Comparison of ENCODE assay signal across 20 cellular contexts in the genomic region with DNA sequence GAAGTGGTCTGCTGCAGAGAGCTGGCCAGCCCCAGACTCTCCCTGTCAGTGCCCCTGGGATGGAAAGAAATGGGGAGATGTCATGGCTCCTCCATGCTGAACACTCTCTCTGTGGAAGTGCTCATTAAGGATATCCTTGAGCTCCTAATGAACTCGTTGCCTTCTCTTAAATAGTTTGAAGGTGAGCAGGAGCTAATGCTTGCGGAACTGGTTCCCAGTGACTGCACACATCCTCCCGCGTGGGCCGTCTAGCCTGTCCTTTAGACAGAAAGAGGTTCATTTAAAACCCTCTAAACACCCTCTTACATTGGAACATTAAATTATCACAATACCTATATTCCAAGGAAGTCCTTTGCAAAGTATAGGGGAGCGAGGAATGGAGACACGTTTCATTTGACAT. TPM values are rescaled to one million over a fixed set of nuclear protein-coding genes. Genes with fewer than 3 reads are reported as not detected.
DNase-seq lines count a peak whose midpoint lies in the region; ATAC-seq, FAIRE-seq and TF ChIP-seq lines count a peak whose summit lies in the region.
"Had no signal": no experiment of that assay in that cellular context is flagged by ENCODE, and none has a peak within 500 bp of the region (broad histone marks: within the 10 kb centered on the region; RNA-seq: fewer than 3 reads in every experiment).

No MANE protein-coding gene starts in this region.

- H3K4me3 ChIP-seq in K562 (no peak overlapping the region), epithelial cell of esophagus (ENCODE audit: low read length) (no peak overlapping the region), smooth muscle cell (no peak overlapping the region)

- no peaks in the 10 kb centered on the region for H3F3A ChIP-seq in smooth muscle cell (ENCODE audit: low read depth)

- WGBS in K562 (ENCODE audit: insufficient coverage, low coverage, missing lambda C conversion rate) = 59% methylated on average over 7 of the region's 7 CpGs
- WGBS in smooth muscle cell (ENCODE audit: low lambda C conversion rate) = 59% methylated on average over 7 of the region's 7 CpGs

- in situ Hi-C loops in K562 (cut with MboI) = no loop called here

- H3K4me2 ChIP-seq in K562 (ENCODE audit: insufficient read depth, low read length) (no peak overlapping the region), smooth muscle cell (no peak overlapping the region)

- no peak for TF ChIP-seq RAD21 in K562 (CRISPR knock-in tag; conservative IDR thresholded peaks at IDR 0.05 in 1 of 2, IDR thresholded peaks at IDR 0.05 in 1 of 2)

- TF ChIP-seq EP300 in K562 (IDR thresholded peaks at IDR 0.05; ENCODE audit: low read length) = no peak

- no peak overlapping the region for H3K27ac ChIP-seq in K562 (ENCODE audit: extremely low read depth, low read depth, low read length)
- H3K27ac ChIP-seq in smooth muscle cell (ENCODE audit: low read depth) = no peak overlapping the region

- H3K4me1 Mint-ChIP-seq in CD14-positive monocyte = peaks cover 4% of the 10 kb centered on the region
- H3K4me1 Mint-ChIP-seq: CD4-positive, CD25-positive, alpha-beta regulatory T cell had no signal

- POLR2A ChIA-PET in K562 (lab: Yijun Ruan, JAX) = interaction anchor here (1.1 kb wide), 1 partner anchor 301 kb away, joined by 3 read pairs; no protein-coding TSS in a partner anchor

- H3K27me3 Mint-ChIP-seq in CD14-positive monocyte (ENCODE audit: low read depth in 3 of 3) = peaks cover 6 to 11% (median 7%) of the 10 kb centered on the region in 3 donors

- CTCF ChIA-PET in K562 (lab: Yijun Ruan, JAX; ENCODE audit: low intra/inter-chr PET ratio) = no interaction called here

- H3K79me2 ChIP-seq in K562 (ENCODE audit: control insufficient read depth, insufficient read depth, low read length) = no peaks in the 10 kb centered on the region
- H3K79me2 ChIP-seq in smooth muscle cell (ENCODE audit: low read depth) = no peaks in the 10 kb centered on the region

- no peak overlapping the region for H3K4me3 Mint-ChIP-seq in CD14-positive monocyte
- H3K4me3 Mint-ChIP-seq: CD4-positive, CD25-positive, alpha-beta regulatory T cell; CD8-positive, alpha-beta T cell; H9 had no signal

- no peak for TF ChIP-seq POLR2A in K562 (conservative IDR thresholded peaks at IDR 0.05)

- no peaks in the 10 kb centered on the region for H3K36me3 ChIP-seq in K562 (ENCODE audit: control insufficient read depth, insufficient read depth, low read length)
- no peaks in the 10 kb centered on the region for H3K36me3 ChIP-seq in smooth muscle cell (ENCODE audit: low read depth)

- no peak for FAIRE-seq in K562 (lab: Jason Lieb, UNC)
- FAIRE-seq: G401.6, GM12892 had no signal

- peaks cover 0 to 12% (median 2%) of the 10 kb centered on the region in 7 donors for H3K9me3 Mint-ChIP-seq in CD14-positive monocyte

- H3K9me3 ChIP-seq in K562 (replicated peaks; ENCODE audit: control insufficient read depth, insufficient read depth, low read depth, low read length) (peaks cover 15% of the 10 kb centered on the region), smooth muscle cell (replicated peaks; ENCODE audit: low read depth) (no peaks in the 10 kb centered on the region)

- H3K27me3 ChIP-seq in K562 (ENCODE audit: control insufficient read depth in 2 of 2, insufficient read depth in 2 of 2, low read length in 2 of 2) = no peaks in the 10 kb centered on the region
- no peaks in the 10 kb centered on the region for H3K27me3 ChIP-seq in smooth muscle cell (ENCODE audit: low read depth)

- no peaks in the 10 kb centered on the region for H3K9me1 ChIP-seq in K562 (ENCODE audit: control insufficient read depth, insufficient read depth, low read length)

- H3K9ac ChIP-seq in K562 (ENCODE audit: insufficient read depth in 1 of 2, low read depth in 2 of 2, low read length in 2 of 2) (no peak overlapping the region; a peak in 1 of 4 replicates), smooth muscle cell (ENCODE audit: low read depth) (no peak overlapping the region)

- H2AFZ ChIP-seq in K562 (ENCODE audit: low read depth, low read length) = peak overlapping the region; percentile 53
- H2AFZ ChIP-seq in smooth muscle cell (ENCODE audit: low read depth) = peak overlapping the region; percentile 4

- no peak overlapping the region for H3K27ac Mint-ChIP-seq in CD14-positive monocyte
- H3K27ac Mint-ChIP-seq: CD4-positive, CD25-positive, alpha-beta regulatory T cell; CD8-positive, alpha-beta T cell had no signal

- TF ChIP-seq CTCF in K562 (IDR thresholded peaks at IDR 0.05 in 2 of 3, conservative IDR thresholded peaks at IDR 0.05 in 1 of 3; ENCODE audit: insufficient read depth in 2 of 3, low read depth in 1 of 3, low read length in 3 of 3) = no peak
- TF ChIP-seq CTCF in epithelial cell of esophagus (IDR thresholded peaks at IDR 0.05; ENCODE audit: insufficient read depth, low read depth, low read length, missing control alignments) = no peak
- no peak for TF ChIP-seq CTCF in smooth muscle cell (IDR thresholded peaks at IDR 0.05; ENCODE audit: borderline replicate concordance, insufficient read depth, poor library complexity, severe bottlenecking)
- TF ChIP-seq CTCF in CD14-positive monocyte (IDR thresholded peaks at IDR 0.05) = no peak

- no peaks in the 10 kb centered on the region for H4K20me1 ChIP-seq in K562 (replicated peaks; ENCODE audit: control insufficient read depth, insufficient read depth, low read length)
- no peaks in the 10 kb centered on the region for H4K20me1 ChIP-seq in smooth muscle cell (ENCODE audit: low read depth)

- H3K36me3 Mint-ChIP-seq in CD14-positive monocyte = no peaks in the 10 kb centered on the region
- H3K36me3 Mint-ChIP-seq: CD4-positive, CD25-positive, alpha-beta regulatory T cell; CD8-positive, alpha-beta T cell had no signal

- no peak for DNase-seq in K562 (ENCODE audit: extremely low read depth in 1 of 4, low spot score in 3 of 4)
- peak; percentile 64 for DNase-seq in epithelial cell of esophagus (ENCODE audit: low read depth)
- no peak for DNase-seq in smooth muscle cell (lab: John Stamatoyannopoulos, UW; ENCODE audit: unreplicated experiment)
- no peak for DNase-seq in CD14-positive monocyte (ENCODE audit: low spot score)
- no peak for DNase-seq in T1000 (lab: John Stamatoyannopoulos, UW)
- DNase-seq: C1 segment of cervical spinal cord; Caco-2; CD4-positive, CD25-positive, alpha-beta regulatory T cell; CD8-positive, alpha-beta T cell; DMS153; DND-41; H9 had no signal

- ATAC-seq in K562 (no peak; the same call in 2 of the 3 replicates), HG03565 (IDR thresholded peaks at IDR 0.05; ENCODE audit: unreplicated experiment) (no peak)
- ATAC-seq: CD8-positive, alpha-beta T cell; HCT116 had no signal

- BruUV-seq in K562 (replicated peaks; lab: Mats Ljungman, UMichigan) = no TSS peak

- H3K4me1 ChIP-seq in K562 (replicated peaks in 1 of 2; ENCODE audit: control insufficient read depth in 2 of 2, insufficient read depth in 2 of 2, low read length in 2 of 2) (no peaks in the 10 kb centered on the region; a peak in 2 of 5 replicates), smooth muscle cell (ENCODE audit: low read depth) (no peaks in the 10 kb centered on the region)

- intact Hi-C loops in K562 (cut with micrococcal nuclease) (no loop called here), CD14-positive monocyte (cut with micrococcal nuclease) (loop anchor here in 1 of 2 donors (10.0 kb wide), 1 partner anchor 199 kb away; the partner anchor contains the start of gene EXO1)

RNA-seq across cellular contexts. Expression of gene WDR64, which starts 5.9 kb away (rescaled TPM):
- 0.40 TPM in 1 of 2 replicates, not detected in the other for total RNA-seq in K562 (2011; cell fraction: chromatin; rRNA removed; ENCODE audit: low replicate concordance)
- total RNA-seq in K562 (2011; cell fraction: nucleolus; rRNA removed) = not detected in 2 replicates
- total RNA-seq in K562 (2011; cell fraction: nucleoplasm; rRNA removed) = not detected in 2 replicates
- total RNA-seq in K562 (2014; rRNA removed) (not detected in 2 replicates), K562 (2014; rRNA removed; fragmentation: Illumina TruSeq; extraction: Trizol) (0.06 and 0.29 TPM in 2 replicates), K562 (2015; rRNA removed; fragmentation: Illumina TruSeq; extraction: Trizol) (not detected in 2 replicates), K562 (2021) (not detected in 2 replicates), smooth muscle cell (not detected in 2 replicates)
- polyA plus RNA-seq in K562 (2011; rRNA removed) (not detected in 2 replicates), K562 (2014; fragmentation: Illumina TruSeq; extraction: Trizol) (0.06 and 0.08 TPM in 2 replicates), K562 (2014; fragmentation: Nextera tagmentation; extraction: Ambion mirVana) (under 1 TPM; 0.17 to 0.21 TPM), K562 (2014; rRNA removed) (not detected in 2 replicates), smooth muscle cell (0.44 TPM in 1 of 2 replicates, not detected in the other), CD14-positive monocyte (not detected)
- polyA plus RNA-seq in K562 (2011; cell fraction: cytosol; rRNA removed) = not detected in 2 replicates
- 0.04 TPM in 1 of 2 replicates, not detected in the other for polyA plus RNA-seq in K562 (2011; cell fraction: nucleus; rRNA removed)
- 0.07 and 0.25 TPM in 2 replicates for polyA plus RNA-seq in K562 (2012)
- polyA minus RNA-seq in K562 (2011; rRNA and poly(A)+ RNA removed) = not detected in 2 replicates
- not detected in 2 replicates for polyA minus RNA-seq in K562 (2011; cell fraction: cytosol; rRNA and poly(A)+ RNA removed)
- not detected in 2 replicates for polyA minus RNA-seq in K562 (2011; cell fraction: nucleus; rRNA and poly(A)+ RNA removed)
- total RNA-seq: A172; A673; Caco-2; CD4-positive, CD25-positive, alpha-beta regulatory T cell; H4; H9 had no signal
- polyA plus RNA-seq: BJ had no signal

RNA-seq across cellular contexts. Expression of gene CHML, which starts 6.0 kb away (rescaled TPM):
- total RNA-seq in K562 (2011; cell fraction: chromatin; rRNA removed; ENCODE audit: low replicate concordance) = 25.6 and 109 TPM in 2 replicates
- total RNA-seq in K562 (2011; cell fraction: nucleolus; rRNA removed) = 14.0 and 21.6 TPM in 2 replicates
- total RNA-seq in K562 (2011; cell fraction: nucleoplasm; rRNA removed) = 40.7 and 66.0 TPM in 2 replicates
- total RNA-seq in K562 (2014; rRNA removed) (48.5 and 54.5 TPM in 2 replicates), K562 (2014; rRNA removed; fragmentation: Illumina TruSeq; extraction: Trizol) (88.3 and 95.1 TPM in 2 replicates), K562 (2015; rRNA removed; fragmentation: Illumina TruSeq; extraction: Trizol) (57.4 and 63.9 TPM in 2 replicates), K562 (2021) (77.4 and 84.2 TPM in 2 replicates), smooth muscle cell (11.3 and 11.5 TPM in 2 replicates)
- polyA plus RNA-seq in K562 (2011; rRNA removed) (65.1 and 75.1 TPM in 2 replicates), K562 (2014; fragmentation: Illumina TruSeq; extraction: Trizol) (51.0 and 62.8 TPM in 2 replicates), K562 (2014; fragmentation: Nextera tagmentation; extraction: Ambion mirVana) (10 to 100 TPM; 13.0 to 15.9 TPM), K562 (2014; rRNA removed) (35.1 and 35.8 TPM in 2 replicates), smooth muscle cell (2.3 and 3.9 TPM in 2 replicates), CD14-positive monocyte (1 to 10 TPM; 3.4 TPM)
- polyA plus RNA-seq in K562 (2011; cell fraction: cytosol; rRNA removed) = 30.2 and 34.3 TPM in 2 replicates
- 43.7 and 65.6 TPM in 2 replicates for polyA plus RNA-seq in K562 (2011; cell fraction: nucleus; rRNA removed)
- polyA plus RNA-seq in K562 (2012) = 29.8 and 31.0 TPM in 2 replicates
- polyA minus RNA-seq in K562 (2011; rRNA and poly(A)+ RNA removed) = 171 and 184 TPM in 2 replicates
- polyA minus RNA-seq in K562 (2011; cell fraction: cytosol; rRNA and poly(A)+ RNA removed) = 58.6 and 74.0 TPM in 2 replicates
- 45.9 and 102 TPM in 2 replicates for polyA minus RNA-seq in K562 (2011; cell fraction: nucleus; rRNA and poly(A)+ RNA removed)

RNA-seq across cellular contexts. Expression of gene OPN3, which starts 6.0 kb away (rescaled TPM):
- 8.9 and 19.2 TPM in 2 replicates for total RNA-seq in K562 (2011; cell fraction: chromatin; rRNA removed; ENCODE audit: low replicate concordance)
- total RNA-seq in K562 (2011; cell fraction: nucleolus; rRNA removed) = 13.0 and 15.4 TPM in 2 replicates
- total RNA-seq in K562 (2011; cell fraction: nucleoplasm; rRNA removed) = 25.2 and 40.2 TPM in 2 replicates
- total RNA-seq in K562 (2014; rRNA removed) (19.3 and 24.3 TPM in 2 replicates), K562 (2014; rRNA removed; fragmentation: Illumina TruSeq; extraction: Trizol) (20.2 and 21.2 TPM in 2 replicates), K562 (2015; rRNA removed; fragmentation: Illumina TruSeq; extraction: Trizol) (17.0 and 17.7 TPM in 2 replicates), K562 (2021) (16.4 and 18.1 TPM in 2 replicates), smooth muscle cell (28.6 and 33.0 TPM in 2 replicates)
- polyA plus RNA-seq in K562 (2011; rRNA removed) (34.6 and 35.8 TPM in 2 replicates), K562 (2014; fragmentation: Illumina TruSeq; extraction: Trizol) (18.1 and 22.1 TPM in 2 replicates), K562 (2014; fragmentation: Nextera tagmentation; extraction: Ambion mirVana) (1 to 10 TPM; 4.2 to 6.3 TPM), K562 (2014; rRNA removed) (11.6 and 19.6 TPM in 2 replicates), smooth muscle cell (24.8 and 29.9 TPM in 2 replicates), CD14-positive monocyte (10 to 100 TPM; 55.2 to 56.1 TPM)
- polyA plus RNA-seq in K562 (2011; cell fraction: cytosol; rRNA removed) = 20.1 and 32.3 TPM in 2 replicates
- 6.9 and 13.9 TPM in 2 replicates for polyA plus RNA-seq in K562 (2011; cell fraction: nucleus; rRNA removed)
- polyA plus RNA-seq in K562 (2012) = 12.9 and 16.2 TPM in 2 replicates
- 35.7 and 47.7 TPM in 2 replicates for polyA minus RNA-seq in K562 (2011; rRNA and poly(A)+ RNA removed)
- 13.3 and 26.9 TPM in 2 replicates for polyA minus RNA-seq in K562 (2011; cell fraction: cytosol; rRNA and poly(A)+ RNA removed)
- 6.7 and 10.4 TPM in 2 replicates for polyA minus RNA-seq in K562 (2011; cell fraction: nucleus; rRNA and poly(A)+ RNA removed)
